ENCODE assay signal across 8 cellular contexts in genomic region chr21:17848228-17848627, GRCh38. TPM values are rescaled to one million over a fixed set of nuclear protein-coding genes. Genes with fewer than 3 reads are reported as not detected.
DNase-seq lines count a peak whose midpoint lies in the region; ATAC-seq and TF ChIP-seq lines count a peak whose summit lies in the region.

No MANE protein-coding gene starts in this region.

- intact Hi-C loops in posterior vena cava (cut with DNase I): no loop called here

- DNase-seq in AG09319 (ENCODE audit: extremely low read depth, low read depth) (peak; percentile 72), astrocyte of the hippocampus (ENCODE audit: low read depth, low spot score) (peak; percentile 95), posterior vena cava (ENCODE audit: low spot score) (peak; percentile 84), SK-N-DZ (ENCODE audit: low spot score) (no peak), NCI-H510A treated with DMSO at 0.1 percent for 48 hours (lab: John Stamatoyannopoulos, UW) (no peak), NCI-H2107 (lab: John Stamatoyannopoulos, UW) (no peak)

- TF ChIP-seq CTCF in AG09319 (IDR thresholded peaks at IDR 0.05; ENCODE audit: low read depth, low read length): no peak

- ATAC-seq in GM19438 (IDR thresholded peaks at IDR 0.05; ENCODE audit: low read depth, unreplicated experiment) (peak; percentile 95), HG03196 (IDR thresholded peaks at IDR 0.05; ENCODE audit: unreplicated experiment) (peak; percentile 83)

RNA-seq across cellular contexts. Expression of gene C21orf91, which starts 29.1 kb away (rescaled TPM):
- total RNA-seq in posterior vena cava: 10 to 100 TPM; 11.3 to 11.8 TPM
- 7.3 and 9.8 TPM in 2 replicates for polyA plus RNA-seq in SK-N-DZ (2014; cell fraction: cytosol; rRNA removed)
- 5.9 and 8.4 TPM in 2 replicates for polyA plus RNA-seq in SK-N-DZ (2014; cell fraction: nucleus; rRNA removed)

Comparison
In these comparisons a context has a peak if more than half of its experiments do, and no peak if none do; other contexts are left out.
1. DNase-seq: peak in AG09319 (single experiment), astrocyte of the hippocampus (single experiment) and posterior vena cava (single experiment); none in SK-N-DZ (single experiment), NCI-H510A treated with DMSO at 0.1 percent for 48 hours (single experiment) and NCI-H2107 (single experiment).